ENCODE assay signal across 28 cellular contexts in the genomic region with DNA sequence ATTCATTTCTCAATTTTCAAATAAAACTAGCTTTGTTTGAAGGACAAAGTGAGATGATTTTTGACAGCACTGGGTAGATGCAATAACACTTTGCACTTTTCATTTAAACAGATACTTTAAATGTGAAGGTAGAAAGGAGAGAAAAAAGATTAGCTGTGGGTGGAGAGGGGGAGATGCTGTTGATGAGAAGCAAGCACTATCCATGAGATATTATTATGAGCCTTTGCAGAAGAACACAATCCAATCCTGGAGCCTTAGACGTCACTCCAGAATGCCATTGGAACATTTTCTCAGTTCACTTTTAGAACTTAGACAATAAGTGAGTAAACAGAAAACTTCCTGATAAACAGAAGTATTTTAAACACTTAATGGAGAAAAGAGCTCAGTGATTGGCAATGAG.
"Had no signal": no experiment of that assay in that cellular context is flagged by ENCODE, and none has a peak within 500 bp of the region (broad histone marks: within the 10 kb centered on the region; RNA-seq: fewer than 3 reads in every experiment).

No MANE protein-coding gene starts in this region.

- H3K27me3 ChIP-seq: stomach, suprapubic skin, testis, thyroid gland, tibial artery, tibial nerve, transverse colon, upper lobe of left lung, upper lobe of right lung, uterus, vagina had no signal

- H3K36me3 ChIP-seq: stomach, suprapubic skin, thoracic aorta, thyroid gland, tibial artery, tibial nerve, transverse colon, upper lobe of left lung, upper lobe of right lung, uterus, vagina had no signal

- H3K36me3 Mint-ChIP-seq: stimulated activated effector memory CD8-positive, alpha-beta T cell treated with anti-CD3 and anti-CD28 coated beads, Interleukin-12 subunit alpha, Interleukin-12 subunit beta, amount 100 ng/mL, for 72 hours; stimulated activated memory B cell treated with anti-CD40 and anti-IgM and Interleukin-4, amounts not matched to agents 10 μg/mL and 1 μg/mL and 100 μg/mL, for 72 hours; stimulated activated naive B cell treated with anti-CD40 and anti-IgM and Interleukin-4, amounts not matched to agents 10 μg/mL and 1 μg/mL and 100 μg/mL, for 72 hours; type B pancreatic cell had no signal

- DNase-seq: stimulated activated CD4-positive, alpha-beta T cell treated with anti-CD3 and anti-CD28 coated beads, Interleukin-2, amount 100 ng/mL, for 48 hours; stimulated activated CD4-positive, alpha-beta T cell treated with anti-CD3 and anti-CD28 coated beads, Interleukin-4, amount 100 ng/mL, for 1 hour; stimulated activated CD4-positive, alpha-beta T cell treated with anti-CD3 and anti-CD28 coated beads, Interleukin-4, amount 100 ng/mL, for 24 hours; stimulated activated CD4-positive, alpha-beta T cell treated with anti-CD3 and anti-CD28 coated beads, Interleukin-4, amount 100 ng/mL, for 4 hours; stimulated activated CD8-positive, alpha-beta memory T cell treated with anti-CD3 and anti-CD28 coated beads, Interleukin-4, amount 100 ng/mL, for 48 hours; stimulated activated naive B cell treated with anti-CD40 and anti-IgM and Interleukin-4, amounts not matched to agents 10 μg/mL and 1 μg/mL and 100 μg/mL, for 72 hours; stimulated activated naive CD4-positive, alpha-beta T cell; stimulated activated naive CD4-positive, alpha-beta T cell treated with Interleukin-2 at 50 U/mL for 16 hours; stimulated activated naive CD8-positive, alpha-beta T cell treated with anti-CD3 and anti-CD28 coated beads, Interleukin-15, amount 100 ng/mL, for 72 hours; stimulated activated naive CD8-positive, alpha-beta T cell treated with anti-CD3 and anti-CD28 coated beads, Interleukin-15, Interleukin-2, amounts not matched to agents 100 U/mL and 50 U/mL, for 24 hours; stomach; substantia nigra; testis; thyroid gland; tibial artery; transverse colon; trophoblast cell; upper lobe of left lung; upper lobe of right lung; uterus had no signal

- H3K9me3 Mint-ChIP-seq: stimulated activated effector memory CD8-positive, alpha-beta T cell treated with anti-CD3 and anti-CD28 coated beads, Interleukin-12 subunit alpha, Interleukin-12 subunit beta, amount 100 ng/mL, for 72 hours; stimulated activated memory B cell treated with anti-CD40 and anti-IgM and Interleukin-4, amounts not matched to agents 10 μg/mL and 1 μg/mL and 100 μg/mL, for 72 hours; stimulated activated naive CD8-positive, alpha-beta T cell treated with anti-CD3 and anti-CD28 coated beads, Interleukin-15, amount 100 ng/mL, for 72 hours; stimulated activated naive CD8-positive, alpha-beta T cell treated with anti-CD3 and anti-CD28 coated beads, Interleukin-15, Interleukin-2, amounts not matched to agents 100 ng/mL and 50 ng/mL, for 24 hours; type B pancreatic cell had no signal

- H3K4me1 Mint-ChIP-seq: stimulated activated effector memory CD8-positive, alpha-beta T cell treated with anti-CD3 and anti-CD28 coated beads, Interleukin-12 subunit alpha, Interleukin-12 subunit beta, amount 100 ng/mL, for 72 hours; stimulated activated memory B cell treated with anti-CD40 and anti-IgM and Interleukin-4, amounts not matched to agents 10 μg/mL and 1 μg/mL and 100 μg/mL, for 72 hours; stimulated activated naive B cell treated with anti-CD40 and anti-IgM and Interleukin-4, amounts not matched to agents 10 μg/mL and 1 μg/mL and 100 μg/mL, for 72 hours; stimulated activated naive CD8-positive, alpha-beta T cell treated with anti-CD3 and anti-CD28 coated beads, Interleukin-15, amount 100 ng/mL, for 72 hours had no signal

- H3K27ac Mint-ChIP-seq: stimulated activated effector memory CD8-positive, alpha-beta T cell treated with anti-CD3 and anti-CD28 coated beads, Interleukin-12 subunit alpha, Interleukin-12 subunit beta, amount 100 ng/mL, for 72 hours; stimulated activated memory B cell treated with anti-CD40 and anti-IgM and Interleukin-4, amounts not matched to agents 10 μg/mL and 1 μg/mL and 100 μg/mL, for 72 hours; stimulated activated naive B cell treated with anti-CD40 and anti-IgM and Interleukin-4, amounts not matched to agents 10 μg/mL and 1 μg/mL and 100 μg/mL, for 72 hours; stimulated activated naive CD8-positive, alpha-beta T cell treated with anti-CD3 and anti-CD28 coated beads, Interleukin-15, amount 100 ng/mL, for 72 hours; stimulated activated naive CD8-positive, alpha-beta T cell treated with anti-CD3 and anti-CD28 coated beads, Interleukin-15, Interleukin-2, amounts not matched to agents 100 ng/mL and 50 ng/mL, for 24 hours; type B pancreatic cell had no signal

- H3K27me3 Mint-ChIP-seq: stimulated activated naive CD8-positive, alpha-beta T cell treated with anti-CD3 and anti-CD28 coated beads, Interleukin-15, amount 100 ng/mL, for 72 hours; type B pancreatic cell had no signal

- H3K4me1 ChIP-seq: suprapubic skin, testis, thyroid gland, tibial nerve, transverse colon, upper lobe of left lung, upper lobe of right lung, uterus, vagina had no signal

- H3K27ac ChIP-seq: stomach, suprapubic skin, testis, thoracic aorta, thyroid gland, tibial artery, tibial nerve, transverse colon, upper lobe of left lung, upper lobe of right lung, uterus, vagina had no signal

- H3K4me3 Mint-ChIP-seq: stimulated activated effector memory CD8-positive, alpha-beta T cell treated with anti-CD3 and anti-CD28 coated beads, Interleukin-12 subunit alpha, Interleukin-12 subunit beta, amount 100 ng/mL, for 72 hours; stimulated activated memory B cell treated with anti-CD40 and anti-IgM and Interleukin-4, amounts not matched to agents 10 μg/mL and 1 μg/mL and 100 μg/mL, for 72 hours; stimulated activated naive B cell treated with anti-CD40 and anti-IgM and Interleukin-4, amounts not matched to agents 10 μg/mL and 1 μg/mL and 100 μg/mL, for 72 hours; stimulated activated naive CD8-positive, alpha-beta T cell treated with anti-CD3 and anti-CD28 coated beads, Interleukin-15, amount 100 ng/mL, for 72 hours; stimulated activated naive CD8-positive, alpha-beta T cell treated with anti-CD3 and anti-CD28 coated beads, Interleukin-15, Interleukin-2, amounts not matched to agents 100 ng/mL and 50 ng/mL, for 24 hours; type B pancreatic cell had no signal

- H3K4me3 ChIP-seq: stomach, suprapubic skin, testis, thoracic aorta, thyroid gland, tibial artery, tibial nerve, transverse colon, upper lobe of left lung, upper lobe of right lung, uterus, vagina had no signal

- ATAC-seq: stimulated activated effector memory CD8-positive, alpha-beta T cell treated with anti-CD3 and anti-CD28 coated beads, Interleukin-12 subunit alpha, Interleukin-12 subunit beta, amount 100 ng/mL, for 72 hours; stimulated activated memory B cell treated with anti-CD40 and anti-IgM and Interleukin-4, amounts not matched to agents 10 μg/mL and 1 μg/mL and 100 μg/mL, for 72 hours; stimulated activated naive B cell treated with anti-CD40 and anti-IgM and Interleukin-4, amounts not matched to agents 10 μg/mL and 1 μg/mL and 100 μg/mL, for 72 hours; stimulated activated naive CD8-positive, alpha-beta T cell treated with anti-CD3 and anti-CD28 coated beads, Interleukin-15, amount 100 ng/mL, for 72 hours; stimulated activated naive CD8-positive, alpha-beta T cell treated with anti-CD3 and anti-CD28 coated beads, Interleukin-15, Interleukin-2, amounts not matched to agents 100 U/mL and 50 U/mL, for 24 hours; upper lobe of right lung had no signal
